ENCODE assay signal across 17 cellular contexts in genomic region chr13:109208522-109208921, GRCh38.
DNase-seq lines count a peak whose midpoint lies in the region; TF ChIP-seq lines count a peak whose summit lies in the region.
"Had no signal": no experiment of that assay in that cellular context is flagged by ENCODE, and none has a peak within 500 bp of the region (broad histone marks: within the 10 kb centered on the region; RNA-seq: fewer than 3 reads in every experiment).

No MANE protein-coding gene starts in this region.

- no peaks in the 10 kb centered on the region for H3K27me3 ChIP-seq in osteoblast (ENCODE audit: insufficient read depth, low read length)

- H3K4me2 ChIP-seq in osteoblast (ENCODE audit: insufficient read depth, low read length), result no peak overlapping the region
- H3K4me2 ChIP-seq: GM23338 had no signal

- H3K4me1 ChIP-seq in osteoblast (ENCODE audit: insufficient read depth, low read length), result no peaks in the 10 kb centered on the region

- no peaks in the 10 kb centered on the region for H3K9me3 ChIP-seq in osteoblast (ENCODE audit: low read depth, low read length)
- H3K9me3 ChIP-seq: Caco-2 had no signal

- intact Hi-C loops in head of caudate nucleus (cut with DNase I), result no loop called here

- no peak overlapping the region for H3K27ac ChIP-seq in osteoblast (ENCODE audit: low read depth, low read length)
- H3K27ac ChIP-seq: C4-2B had no signal

- DNase-seq in EL (peak; percentile 12), amniotic epithelial cell (ENCODE audit: low read depth) (peak; percentile 20), fibroblast of mammary gland (ENCODE audit: low read depth) (peak; percentile 5), osteoblast (ENCODE audit: insufficient read length, low spot score, missing footprints) (no peak), NCI-H1930 (lab: John Stamatoyannopoulos, UW) (no peak), NAMALWA (ENCODE audit: low spot score) (no peak), head of caudate nucleus (no peak), GM13976 (ENCODE audit: low spot score) (no peak)
- DNase-seq: ACHN; Caco-2; CD4-positive, alpha-beta T cell; GDM1; H7; IMR-90; KBM-7 had no signal

- TF ChIP-seq CTCF in fibroblast of mammary gland (conservative IDR thresholded peaks at IDR 0.05; ENCODE audit: control insufficient read depth, insufficient read depth, low read depth, low read length), result no peak
- TF ChIP-seq CTCF in osteoblast (IDR thresholded peaks at IDR 0.05; ENCODE audit: extremely low read depth, low read depth, low read length), result no peak
- TF ChIP-seq CTCF in GM13976 (IDR thresholded peaks at IDR 0.05; ENCODE audit: borderline replicate concordance, control extremely low read depth, extremely low read depth, insufficient read depth, missing control alignments), result no peak

- H3K4me3 ChIP-seq in fibroblast of mammary gland (ENCODE audit: control insufficient read depth, low read depth, low read length) (no peak overlapping the region), osteoblast (ENCODE audit: insufficient read depth, low read length) (no peak overlapping the region)
- H3K4me3 ChIP-seq: GM23338 had no signal

- no peaks in the 10 kb centered on the region for H3K79me2 ChIP-seq in osteoblast (ENCODE audit: insufficient read depth, low read length)

- in situ Hi-C loops in GM13976 (cut with MboI; ENCODE audit: low sequenced_read_pairs, unreplicated experiment), result no loop called here

- no peaks in the 10 kb centered on the region for H4K20me1 ChIP-seq in osteoblast (ENCODE audit: insufficient read depth, low read length)

- peak overlapping the region; percentile 26 for H2AFZ ChIP-seq in osteoblast (ENCODE audit: low read length)
- H2AFZ ChIP-seq: GM23338 had no signal

- H3K36me3 ChIP-seq in osteoblast (ENCODE audit: insufficient read depth, low read length), result no peaks in the 10 kb centered on the region

Comparison
In these comparisons a context has a peak if more than half of its experiments do, and no peak if none do; other contexts are left out.
1. DNase-seq: peak in EL (single experiment), amniotic epithelial cell (single experiment) and fibroblast of mammary gland (single experiment); none in osteoblast (single experiment), NCI-H1930 (0 of 2), NAMALWA (single experiment), head of caudate nucleus (0 of 42) and GM13976 (single experiment).